1 cellular context compared by ENCODE assay signal in the genomic region with DNA sequence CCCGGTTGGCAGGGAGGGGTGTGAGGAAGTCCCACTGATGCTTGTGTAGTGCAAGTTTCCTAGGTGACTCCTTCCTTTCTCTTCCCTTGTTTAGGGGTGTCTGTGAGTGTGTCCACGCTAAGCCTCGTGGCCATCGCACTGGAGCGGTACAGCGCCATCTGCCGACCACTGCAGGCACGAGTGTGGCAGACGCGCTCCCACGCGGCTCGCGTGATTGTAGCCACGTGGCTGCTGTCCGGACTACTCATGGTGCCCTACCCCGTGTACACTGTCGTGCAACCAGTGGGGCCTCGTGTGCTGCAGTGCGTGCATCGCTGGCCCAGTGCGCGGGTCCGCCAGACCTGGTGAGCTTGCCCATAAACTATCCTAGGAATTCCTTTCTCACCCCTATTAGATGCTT.
TF ChIP-seq lines count a peak whose summit lies in the region.

No MANE protein-coding gene starts in this region.

TF ChIP-seq in GM23338, 12 proteins besides CTCF, POLR2A, EP300 and RAD21:
- TF ChIP-seq STAT1 (IDR thresholded peaks at IDR 0.05; ENCODE audit: unreplicated experiment): no peak
- no peak for TF ChIP-seq EZH2phosphoT487 (IDR thresholded peaks at IDR 0.05; ENCODE audit: unreplicated experiment)
- no peak for TF ChIP-seq JUNB (IDR thresholded peaks at IDR 0.05; ENCODE audit: unreplicated experiment)
- TF ChIP-seq POLR2AphosphoS5 (IDR thresholded peaks at IDR 0.05; ENCODE audit: low read depth): no peak
- TF ChIP-seq NANOG (IDR thresholded peaks at IDR 0.05; ENCODE audit: borderline replicate concordance): no peak
- TF ChIP-seq, protein P1, sequence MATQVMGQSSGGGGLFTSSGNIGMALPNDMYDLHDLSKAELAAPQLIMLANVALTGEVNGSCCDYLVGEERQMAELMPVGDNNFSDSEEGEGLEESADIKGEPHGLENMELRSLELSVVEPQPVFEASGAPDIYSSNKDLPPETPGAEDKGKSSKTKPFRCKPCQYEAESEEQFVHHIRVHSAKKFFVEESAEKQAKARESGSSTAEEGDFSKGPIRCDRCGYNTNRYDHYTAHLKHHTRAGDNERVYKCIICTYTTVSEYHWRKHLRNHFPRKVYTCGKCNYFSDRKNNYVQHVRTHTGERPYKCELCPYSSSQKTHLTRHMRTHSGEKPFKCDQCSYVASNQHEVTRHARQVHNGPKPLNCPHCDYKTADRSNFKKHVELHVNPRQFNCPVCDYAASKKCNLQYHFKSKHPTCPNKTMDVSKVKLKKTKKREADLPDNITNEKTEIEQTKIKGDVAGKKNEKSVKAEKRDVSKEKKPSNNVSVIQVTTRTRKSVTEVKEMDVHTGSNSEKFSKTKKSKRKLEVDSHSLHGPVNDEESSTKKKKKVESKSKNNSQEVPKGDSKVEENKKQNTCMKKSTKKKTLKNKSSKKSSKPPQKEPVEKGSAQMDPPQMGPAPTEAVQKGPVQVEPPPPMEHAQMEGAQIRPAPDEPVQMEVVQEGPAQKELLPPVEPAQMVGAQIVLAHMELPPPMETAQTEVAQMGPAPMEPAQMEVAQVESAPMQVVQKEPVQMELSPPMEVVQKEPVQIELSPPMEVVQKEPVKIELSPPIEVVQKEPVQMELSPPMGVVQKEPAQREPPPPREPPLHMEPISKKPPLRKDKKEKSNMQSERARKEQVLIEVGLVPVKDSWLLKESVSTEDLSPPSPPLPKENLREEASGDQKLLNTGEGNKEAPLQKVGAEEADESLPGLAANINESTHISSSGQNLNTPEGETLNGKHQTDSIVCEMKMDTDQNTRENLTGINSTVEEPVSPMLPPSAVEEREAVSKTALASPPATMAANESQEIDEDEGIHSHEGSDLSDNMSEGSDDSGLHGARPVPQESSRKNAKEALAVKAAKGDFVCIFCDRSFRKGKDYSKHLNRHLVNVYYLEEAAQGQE (IDR thresholded peaks at IDR 0.05; ENCODE audit: unreplicated experiment): no peak
- TF ChIP-seq, protein P2, sequence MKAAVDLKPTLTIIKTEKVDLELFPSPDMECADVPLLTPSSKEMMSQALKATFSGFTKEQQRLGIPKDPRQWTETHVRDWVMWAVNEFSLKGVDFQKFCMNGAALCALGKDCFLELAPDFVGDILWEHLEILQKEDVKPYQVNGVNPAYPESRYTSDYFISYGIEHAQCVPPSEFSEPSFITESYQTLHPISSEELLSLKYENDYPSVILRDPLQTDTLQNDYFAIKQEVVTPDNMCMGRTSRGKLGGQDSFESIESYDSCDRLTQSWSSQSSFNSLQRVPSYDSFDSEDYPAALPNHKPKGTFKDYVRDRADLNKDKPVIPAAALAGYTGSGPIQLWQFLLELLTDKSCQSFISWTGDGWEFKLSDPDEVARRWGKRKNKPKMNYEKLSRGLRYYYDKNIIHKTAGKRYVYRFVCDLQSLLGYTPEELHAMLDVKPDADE (IDR thresholded peaks at IDR 0.05): no peak
- no peak for TF ChIP-seq CREB1 (CRISPR knock-in tag; IDR thresholded peaks at IDR 0.05; ENCODE audit: low read depth)
- TF ChIP-seq ZNF114 (CRISPR knock-in tag; IDR thresholded peaks at IDR 0.05): no peak
- TF ChIP-seq EZH2 (IDR thresholded peaks at IDR 0.05; ENCODE audit: low read depth, unreplicated experiment): no peak
- TF ChIP-seq, protein P3, sequence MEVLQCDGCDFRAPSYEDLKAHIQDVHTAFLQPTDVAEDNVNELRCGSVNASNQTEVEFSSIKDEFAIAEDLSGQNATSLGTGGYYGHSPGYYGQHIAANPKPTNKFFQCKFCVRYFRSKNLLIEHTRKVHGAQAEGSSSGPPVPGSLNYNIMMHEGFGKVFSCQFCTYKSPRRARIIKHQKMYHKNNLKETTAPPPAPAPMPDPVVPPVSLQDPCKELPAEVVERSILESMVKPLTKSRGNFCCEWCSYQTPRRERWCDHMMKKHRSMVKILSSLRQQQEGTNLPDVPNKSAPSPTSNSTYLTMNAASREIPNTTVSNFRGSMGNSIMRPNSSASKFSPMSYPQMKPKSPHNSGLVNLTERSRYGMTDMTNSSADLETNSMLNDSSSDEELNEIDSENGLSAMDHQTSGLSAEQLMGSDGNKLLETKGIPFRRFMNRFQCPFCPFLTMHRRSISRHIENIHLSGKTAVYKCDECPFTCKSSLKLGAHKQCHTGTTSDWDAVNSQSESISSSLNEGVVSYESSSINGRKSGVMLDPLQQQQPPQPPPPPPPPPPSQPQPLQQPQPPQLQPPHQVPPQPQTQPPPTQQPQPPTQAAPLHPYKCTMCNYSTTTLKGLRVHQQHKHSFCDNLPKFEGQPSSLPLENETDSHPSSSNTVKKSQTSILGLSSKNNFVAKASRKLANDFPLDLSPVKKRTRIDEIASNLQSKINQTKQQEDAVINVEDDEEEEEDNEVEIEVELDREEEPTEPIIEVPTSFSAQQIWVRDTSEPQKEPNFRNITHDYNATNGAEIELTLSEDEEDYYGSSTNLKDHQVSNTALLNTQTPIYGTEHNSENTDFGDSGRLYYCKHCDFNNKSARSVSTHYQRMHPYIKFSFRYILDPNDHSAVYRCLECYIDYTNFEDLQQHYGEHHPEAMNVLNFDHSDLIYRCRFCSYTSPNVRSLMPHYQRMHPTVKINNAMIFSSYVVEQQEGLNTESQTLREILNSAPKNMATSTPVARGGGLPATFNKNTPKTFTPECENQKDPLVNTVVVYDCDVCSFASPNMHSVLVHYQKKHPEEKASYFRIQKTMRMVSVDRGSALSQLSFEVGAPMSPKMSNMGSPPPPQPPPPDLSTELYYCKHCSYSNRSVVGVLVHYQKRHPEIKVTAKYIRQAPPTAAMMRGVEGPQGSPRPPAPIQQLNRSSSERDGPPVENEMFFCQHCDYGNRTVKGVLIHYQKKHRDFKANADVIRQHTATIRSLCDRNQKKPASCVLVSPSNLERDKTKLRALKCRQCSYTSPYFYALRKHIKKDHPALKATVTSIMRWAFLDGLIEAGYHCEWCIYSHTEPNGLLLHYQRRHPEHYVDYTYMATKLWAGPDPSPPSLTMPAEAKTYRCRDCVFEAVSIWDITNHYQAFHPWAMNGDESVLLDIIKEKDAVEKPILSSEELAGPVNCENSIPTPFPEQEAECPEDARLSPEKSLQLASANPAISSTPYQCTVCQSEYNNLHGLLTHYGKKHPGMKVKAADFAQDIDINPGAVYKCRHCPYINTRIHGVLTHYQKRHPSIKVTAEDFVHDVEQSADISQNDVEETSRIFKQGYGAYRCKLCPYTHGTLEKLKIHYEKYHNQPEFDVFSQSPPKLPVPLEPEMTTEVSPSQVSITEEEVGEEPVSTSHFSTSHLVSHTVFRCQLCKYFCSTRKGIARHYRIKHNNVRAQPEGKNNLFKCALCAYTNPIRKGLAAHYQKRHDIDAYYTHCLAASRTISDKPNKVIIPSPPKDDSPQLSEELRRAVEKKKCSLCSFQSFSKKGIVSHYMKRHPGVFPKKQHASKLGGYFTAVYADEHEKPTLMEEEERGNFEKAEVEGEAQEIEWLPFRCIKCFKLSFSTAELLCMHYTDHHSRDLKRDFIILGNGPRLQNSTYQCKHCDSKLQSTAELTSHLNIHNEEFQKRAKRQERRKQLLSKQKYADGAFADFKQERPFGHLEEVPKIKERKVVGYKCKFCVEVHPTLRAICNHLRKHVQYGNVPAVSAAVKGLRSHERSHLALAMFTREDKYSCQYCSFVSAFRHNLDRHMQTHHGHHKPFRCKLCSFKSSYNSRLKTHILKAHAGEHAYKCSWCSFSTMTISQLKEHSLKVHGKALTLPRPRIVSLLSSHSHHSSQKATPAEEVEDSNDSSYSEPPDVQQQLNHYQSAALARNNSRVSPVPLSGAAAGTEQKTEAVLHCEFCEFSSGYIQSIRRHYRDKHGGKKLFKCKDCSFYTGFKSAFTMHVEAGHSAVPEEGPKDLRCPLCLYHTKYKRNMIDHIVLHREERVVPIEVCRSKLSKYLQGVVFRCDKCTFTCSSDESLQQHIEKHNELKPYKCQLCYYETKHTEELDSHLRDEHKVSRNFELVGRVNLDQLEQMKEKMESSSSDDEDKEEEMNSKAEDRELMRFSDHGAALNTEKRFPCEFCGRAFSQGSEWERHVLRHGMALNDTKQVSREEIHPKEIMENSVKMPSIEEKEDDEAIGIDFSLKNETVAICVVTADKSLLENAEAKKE (CRISPR knock-in tag; IDR thresholded peaks at IDR 0.05): no peak
- TF ChIP-seq ZNF331 (CRISPR knock-in tag; IDR thresholded peaks at IDR 0.05; ENCODE audit: low read depth): no peak
